In the genomic region with DNA sequence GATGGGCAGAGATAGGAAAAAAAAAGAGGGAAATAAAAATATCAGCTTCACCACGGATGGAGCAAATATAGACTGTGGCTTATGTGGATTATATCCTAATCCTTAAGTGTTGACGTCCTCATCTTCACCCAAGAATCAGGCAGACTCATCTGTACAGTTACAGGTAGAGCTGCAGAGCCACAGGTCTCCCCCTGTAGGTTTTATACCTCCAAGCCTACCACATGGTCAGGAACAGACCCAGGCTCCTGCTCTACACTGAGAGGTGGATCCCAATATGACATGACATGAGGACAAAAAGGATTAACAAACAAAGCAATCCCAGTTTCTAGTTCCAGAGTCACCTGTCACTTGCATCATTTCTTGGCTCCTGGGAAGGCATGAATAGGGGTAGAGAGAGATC, we compare ENCODE assay signal across 1 cellular context.
TF ChIP-seq lines count a peak whose summit lies in the region.

No MANE protein-coding gene starts in this region.

TF ChIP-seq in K562, 482 proteins besides CTCF, POLR2A, EP300 and RAD21 (continued from another document):
- TF ChIP-seq, protein P1, sequence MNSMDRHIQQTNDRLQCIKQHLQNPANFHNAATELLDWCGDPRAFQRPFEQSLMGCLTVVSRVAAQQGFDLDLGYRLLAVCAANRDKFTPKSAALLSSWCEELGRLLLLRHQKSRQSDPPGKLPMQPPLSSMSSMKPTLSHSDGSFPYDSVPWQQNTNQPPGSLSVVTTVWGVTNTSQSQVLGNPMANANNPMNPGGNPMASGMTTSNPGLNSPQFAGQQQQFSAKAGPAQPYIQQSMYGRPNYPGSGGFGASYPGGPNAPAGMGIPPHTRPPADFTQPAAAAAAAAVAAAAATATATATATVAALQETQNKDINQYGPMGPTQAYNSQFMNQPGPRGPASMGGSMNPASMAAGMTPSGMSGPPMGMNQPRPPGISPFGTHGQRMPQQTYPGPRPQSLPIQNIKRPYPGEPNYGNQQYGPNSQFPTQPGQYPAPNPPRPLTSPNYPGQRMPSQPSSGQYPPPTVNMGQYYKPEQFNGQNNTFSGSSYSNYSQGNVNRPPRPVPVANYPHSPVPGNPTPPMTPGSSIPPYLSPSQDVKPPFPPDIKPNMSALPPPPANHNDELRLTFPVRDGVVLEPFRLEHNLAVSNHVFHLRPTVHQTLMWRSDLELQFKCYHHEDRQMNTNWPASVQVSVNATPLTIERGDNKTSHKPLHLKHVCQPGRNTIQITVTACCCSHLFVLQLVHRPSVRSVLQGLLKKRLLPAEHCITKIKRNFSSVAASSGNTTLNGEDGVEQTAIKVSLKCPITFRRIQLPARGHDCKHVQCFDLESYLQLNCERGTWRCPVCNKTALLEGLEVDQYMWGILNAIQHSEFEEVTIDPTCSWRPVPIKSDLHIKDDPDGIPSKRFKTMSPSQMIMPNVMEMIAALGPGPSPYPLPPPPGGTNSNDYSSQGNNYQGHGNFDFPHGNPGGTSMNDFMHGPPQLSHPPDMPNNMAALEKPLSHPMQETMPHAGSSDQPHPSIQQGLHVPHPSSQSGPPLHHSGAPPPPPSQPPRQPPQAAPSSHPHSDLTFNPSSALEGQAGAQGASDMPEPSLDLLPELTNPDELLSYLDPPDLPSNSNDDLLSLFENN (IDR thresholded peaks at IDR 0.05; ENCODE audit: low read depth in 2 of 2, low read length in 2 of 2): no peak
- TF ChIP-seq NELFE (IDR thresholded peaks at IDR 0.05; ENCODE audit: insufficient read depth, insufficient read length) (no peak), MED1 (CRISPR knock-in tag; IDR thresholded peaks at IDR 0.05; ENCODE audit: borderline replicate concordance) (no peak)
